13 cellular contexts compared by ENCODE assay signal in the genomic region with DNA sequence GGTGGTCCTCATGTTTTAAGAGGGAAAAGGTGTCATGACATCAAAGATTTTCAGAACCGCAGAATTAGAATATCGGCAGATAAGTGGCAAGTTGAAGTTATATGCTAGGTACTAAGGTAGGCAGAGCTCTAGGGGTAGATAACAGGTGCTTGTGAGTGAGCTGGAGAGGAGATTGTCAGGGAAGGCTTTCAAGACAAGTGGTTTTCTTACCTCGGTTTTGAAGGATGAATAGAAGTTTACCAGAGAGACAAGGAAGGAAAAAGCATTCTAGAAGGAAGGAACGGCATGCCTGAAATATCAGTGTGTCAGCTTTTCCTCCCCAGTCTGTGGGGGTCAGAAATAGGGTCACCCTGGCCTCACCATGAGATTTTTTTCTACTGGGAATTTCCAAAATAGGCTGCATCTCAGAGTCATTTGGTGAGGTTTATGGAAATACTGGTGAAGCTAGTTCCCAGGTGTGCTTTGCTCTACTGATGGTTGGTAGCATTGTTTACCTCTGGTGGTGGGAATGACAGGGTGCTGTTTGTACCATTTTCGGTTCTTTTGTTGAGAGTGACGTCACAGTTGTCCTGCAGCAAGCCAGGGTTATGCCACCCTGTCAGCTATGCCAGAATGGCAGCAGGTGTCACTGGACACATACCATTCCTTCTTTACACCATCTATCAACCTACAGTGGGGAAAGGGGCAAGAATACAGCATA.
DNase-seq lines count a peak whose midpoint lies in the region; ATAC-seq and TF ChIP-seq lines count a peak whose summit lies in the region.
"Had no signal": no experiment of that assay in that cellular context is flagged by ENCODE, and none has a peak within 500 bp of the region (broad histone marks: within the 10 kb centered on the region; RNA-seq: fewer than 3 reads in every experiment).

No MANE protein-coding gene starts in this region.

- H3K79me2 ChIP-seq in neural progenitor cell (ENCODE audit: low read depth) = peaks cover 99% of the 10 kb centered on the region

- H3K4me3 Mint-ChIP-seq in activated T-helper 17 cell treated with anti-CD3 and anti-CD28 coated beads, Interleukin-2, amount 50 U/mL, for 72 hours = peak overlapping the region; percentile 11
- H3K4me3 Mint-ChIP-seq in neural progenitor cell = no peak overlapping the region
- H3K4me3 Mint-ChIP-seq: naive B cell had no signal

- H3K4me2 ChIP-seq in neural progenitor cell = no peak overlapping the region

- no peaks in the 10 kb centered on the region for H3K9me3 Mint-ChIP-seq in activated T-helper 17 cell treated with anti-CD3 and anti-CD28 coated beads, Interleukin-2, amount 50 U/mL, for 72 hours
- H3K9me3 Mint-ChIP-seq in neural progenitor cell = peaks cover 13% of the 10 kb centered on the region

- no peaks in the 10 kb centered on the region for H3K27me3 Mint-ChIP-seq in activated T-helper 17 cell treated with anti-CD3 and anti-CD28 coated beads, Interleukin-2, amount 50 U/mL, for 72 hours
- peaks cover 5% of the 10 kb centered on the region for H3K27me3 Mint-ChIP-seq in neural progenitor cell (ENCODE audit: insufficient read depth, low read depth)
- H3K27me3 Mint-ChIP-seq: naive B cell had no signal

- H3K27me3 ChIP-seq in neural progenitor cell = no peaks in the 10 kb centered on the region
- H3K27me3 ChIP-seq: suprapubic skin had no signal

- H3K36me3 ChIP-seq in neural progenitor cell = peaks cover 6% of the 10 kb centered on the region
- H3K36me3 ChIP-seq: suprapubic skin had no signal

- peaks cover 10% of the 10 kb centered on the region for H3K36me3 Mint-ChIP-seq in activated T-helper 17 cell treated with anti-CD3 and anti-CD28 coated beads, Interleukin-2, amount 50 U/mL, for 72 hours (ENCODE audit: low read depth)
- peaks cover 40% of the 10 kb centered on the region for H3K36me3 Mint-ChIP-seq in neural progenitor cell

- ATAC-seq in GM18861 (IDR thresholded peaks at IDR 0.05; ENCODE audit: unreplicated experiment) (peak; percentile 40), HG02759 (IDR thresholded peaks at IDR 0.05; ENCODE audit: unreplicated experiment) (peak; percentile 42), HG03571 (IDR thresholded peaks at IDR 0.05; ENCODE audit: unreplicated experiment) (no peak), HG03565 (IDR thresholded peaks at IDR 0.05; ENCODE audit: unreplicated experiment) (no peak)
- peak; percentile 59 for ATAC-seq in activated T-helper 17 cell treated with anti-CD3 and anti-CD28 coated beads, Interleukin-2, amount 50 U/mL, for 72 hours (replicated peaks)

- peaks cover 54% of the 10 kb centered on the region for H3K4me1 ChIP-seq in neural progenitor cell

- H3K4me3 ChIP-seq in neural progenitor cell = no peak overlapping the region
- H3K4me3 ChIP-seq: suprapubic skin had no signal

- no peak for TF ChIP-seq CTCF in neural progenitor cell (IDR thresholded peaks at IDR 0.05)

- H4K20me1 ChIP-seq in neural progenitor cell (ENCODE audit: low read depth) = peaks cover 70% of the 10 kb centered on the region

- H3K27ac Mint-ChIP-seq in activated T-helper 17 cell treated with anti-CD3 and anti-CD28 coated beads, Interleukin-2, amount 50 U/mL, for 72 hours = peak overlapping the region; percentile 71
- H3K27ac Mint-ChIP-seq in neural progenitor cell = no peak overlapping the region

- H3K27ac ChIP-seq in neural progenitor cell = peak overlapping the region; percentile 84
- H3K27ac ChIP-seq: suprapubic skin had no signal

- peaks cover 31% of the 10 kb centered on the region for H3K4me1 Mint-ChIP-seq in activated T-helper 17 cell treated with anti-CD3 and anti-CD28 coated beads, Interleukin-2, amount 50 U/mL, for 72 hours
- H3K4me1 Mint-ChIP-seq in neural progenitor cell = peaks cover 59% of the 10 kb centered on the region

- H3K9me3 ChIP-seq in neural progenitor cell (ENCODE audit: low read depth) = peaks cover 5% of the 10 kb centered on the region
- H3K9me3 ChIP-seq: suprapubic skin had no signal

- DNase-seq in neural progenitor cell (ENCODE audit: low spot score) = no peak
- no peak for DNase-seq in activated CD8-positive, alpha-beta memory T cell treated with anti-CD3 and anti-CD28 coated beads for 24 hours
- no peak for DNase-seq in T-helper 1 cell
- DNase-seq: activated effector memory CD4-positive, alpha-beta T cell treated with anti-CD3 and anti-CD28 coated beads, Interleukin-2, amount 50 U/mL, for 16 hours; hypothalamus; naive B cell; NCI-H748 treated with DMSO at 0.1 percent for 48 hours had no signal

- peaks cover 24% of the 10 kb centered on the region for H3F3A ChIP-seq in neural progenitor cell (ENCODE audit: low read depth)

- H3K9ac ChIP-seq in neural progenitor cell = no peak overlapping the region

- no peak overlapping the region for H2AFZ ChIP-seq in neural progenitor cell (replicated peaks)

Comparison
In these comparisons a context has a peak if more than half of its experiments do, and no peak if none do; other contexts are left out.
1. ATAC-seq: peak in GM18861 (single experiment), HG02759 (single experiment) and activated T-helper 17 cell treated with anti-CD3 and anti-CD28 coated beads, Interleukin-2, amount 50 U/mL, for 72 hours (single experiment); none in HG03571 (single experiment) and HG03565 (single experiment).